ENCODE assay signal across 9 cellular contexts in genomic region chr6:112029045-112029822, GRCh38. TPM values are rescaled to one million over a fixed set of nuclear protein-coding genes. Genes with fewer than 3 reads are reported as not detected.
DNase-seq lines count a peak whose midpoint lies in the region; ATAC-seq and TF ChIP-seq lines count a peak whose summit lies in the region.
"Had no signal": no experiment of that assay in that cellular context is flagged by ENCODE, and none has a peak within 500 bp of the region (broad histone marks: within the 10 kb centered on the region; RNA-seq: fewer than 3 reads in every experiment).

No MANE protein-coding gene starts in this region.

- H2AK5ac ChIP-seq in mesendoderm (ENCODE audit: low read length): no peak overlapping the region

- no peak overlapping the region for H4K5ac ChIP-seq in mesendoderm (ENCODE audit: low read length)

- H3K18ac ChIP-seq in mesendoderm (ENCODE audit: low read length): no peak overlapping the region

- no peak overlapping the region for H3K27ac ChIP-seq in HEK293 (ENCODE audit: extremely low read depth, low read depth, low read length)
- H3K27ac ChIP-seq in colonic mucosa: no peak overlapping the region
- H3K27ac ChIP-seq in mesendoderm (ENCODE audit: low read depth, low read length): no peak overlapping the region

- H3K4me3 ChIP-seq in HEK293 (ENCODE audit: low read depth, low read length): no peak overlapping the region
- H3K4me3 ChIP-seq in colonic mucosa: no peak overlapping the region
- H3K4me3 ChIP-seq in mesendoderm (ENCODE audit: low read length): no peak overlapping the region

- H2BK15ac ChIP-seq in mesendoderm (replicated peaks; ENCODE audit: low read depth): no peak overlapping the region

- no peak overlapping the region for H2BK120ac ChIP-seq in mesendoderm (ENCODE audit: low read depth, low read length)

- ATAC-seq in HG02870 (IDR thresholded peaks at IDR 0.05; ENCODE audit: unreplicated experiment): no peak

- no peak overlapping the region for H3K56ac ChIP-seq in mesendoderm (ENCODE audit: low read length)

- no peaks in the 10 kb centered on the region for H3K79me2 ChIP-seq in mesendoderm (ENCODE audit: control insufficient read depth, insufficient read depth, low read length)

- no CpG with 5 or more reads among the region's 15 CpGs for WGBS in mesendoderm (ENCODE audit: extremely low coverage, insufficient coverage, low lambda C conversion rate)

- H3K79me1 ChIP-seq in mesendoderm (ENCODE audit: low read length): no peaks in the 10 kb centered on the region

- intact Hi-C loops in colonic mucosa (cut with DNase I): no loop called here

- H4K8ac ChIP-seq in mesendoderm (ENCODE audit: low read depth, low read length): no peak overlapping the region

- TF ChIP-seq CTCF in HEK293 (tag by site-specific recombination; IDR thresholded peaks at IDR 0.05): peak; percentile 47; the same call in 1 of the 2 replicates
- TF ChIP-seq CTCF in colonic mucosa (IDR thresholded peaks at IDR 0.05): peak; percentile 58

- H3K36me3 ChIP-seq in HEK293 (ENCODE audit: control insufficient read depth in 2 of 2, insufficient read depth in 1 of 2, low read length in 2 of 2) (no peaks in the 10 kb centered on the region), colonic mucosa (no peaks in the 10 kb centered on the region), mesendoderm (ENCODE audit: control insufficient read depth, insufficient read depth, low read length) (no peaks in the 10 kb centered on the region)

- CTCF ChIA-PET in HEK293 (lab: Yijun Ruan, JAX): interaction anchor here (0.6 to 5.2 kb wide), 37 partner anchors 9 to 1079 kb away, joined by 3 to 88 read pairs (median 4); no protein-coding TSS in a partner anchor

- DNase-seq in DMS 273 treated with DMSO at 0.1 percent for 48 hours (lab: John Stamatoyannopoulos, UW): peak; percentile 12
- peak; percentile 38 for DNase-seq in NCI-H345 (lab: John Stamatoyannopoulos, UW)
- peak; percentile 90 for DNase-seq in activated CD4-positive, alpha-beta T cell treated with anti-CD3 and anti-CD28 coated beads for 48 hours
- peak; percentile 68 for DNase-seq in colonic mucosa
- DNase-seq in mesendoderm: peak; percentile 78
- DNase-seq in stimulated activated CD8-positive, alpha-beta memory T cell treated with anti-CD3 and anti-CD28 coated beads, Interleukin-7, amount 100 ng/mL, for 1 hour (ENCODE audit: low read depth in 2 of 2): peak; percentile 18 to 35

- H3K23ac ChIP-seq in mesendoderm (ENCODE audit: low read length): no peak overlapping the region

- H3K9me3 ChIP-seq in HEK293 (ENCODE audit: control insufficient read depth, insufficient read depth, low read depth, low read length) (no peaks in the 10 kb centered on the region), colonic mucosa (no peaks in the 10 kb centered on the region)

- no peaks in the 10 kb centered on the region for H3K27me3 ChIP-seq in colonic mucosa
- no peaks in the 10 kb centered on the region for H3K27me3 ChIP-seq in mesendoderm (ENCODE audit: insufficient read depth, low read length, poor library complexity)

- H3K9ac ChIP-seq in colonic mucosa (ENCODE audit: low read depth in 2 of 2, low read length in 2 of 2): no peak overlapping the region
- no peak overlapping the region for H3K9ac ChIP-seq in mesendoderm (ENCODE audit: low read length)

- H2BK5ac ChIP-seq in mesendoderm (ENCODE audit: low read length): no peak overlapping the region

- H3K4ac ChIP-seq in mesendoderm (ENCODE audit: low read depth, low read length): no peak overlapping the region

- H3K4me2 ChIP-seq in mesendoderm (ENCODE audit: low read length): no peak overlapping the region

- POLR2A ChIA-PET in HEK293 (lab: Yijun Ruan, JAX): no interaction called here

- H3K4me1 ChIP-seq in HEK293 (ENCODE audit: control insufficient read depth, insufficient read depth, low read length) (no peaks in the 10 kb centered on the region), colonic mucosa (no peaks in the 10 kb centered on the region), mesendoderm (ENCODE audit: control insufficient read depth, low read depth, low read length) (no peaks in the 10 kb centered on the region)

TF ChIP-seq in HEK293, 187 proteins besides CTCF, POLR2A, EP300 and RAD21 (continues in another document):
- 0 out of 2 replicates have a peak, but pooled peaks have one; percentile 18 for TF ChIP-seq ZNF518A (tag by site-specific recombination; conservative IDR thresholded peaks at IDR 0.05; ENCODE audit: low read depth)
- peak; percentile 55; the same call in 1 of the 2 replicates for TF ChIP-seq ZNF660 (tag by site-specific recombination; IDR thresholded peaks at IDR 0.05)
- TF ChIP-seq ZNF2 (tag by site-specific recombination; IDR thresholded peaks at IDR 0.05): peak; percentile 70; the same call in 1 of the 2 replicates
- peak; percentile 80 for TF ChIP-seq YY1 (tag by site-specific recombination; IDR thresholded peaks at IDR 0.05)
- no peak for TF ChIP-seq ZNF768 (tag by site-specific recombination; IDR thresholded peaks at IDR 0.05)
- TF ChIP-seq ZNF529 (tag by site-specific recombination; IDR thresholded peaks at IDR 0.05; ENCODE audit: insufficient replicate concordance): no peak
- TF ChIP-seq ZNF654 (tag by site-specific recombination; IDR thresholded peaks at IDR 0.05; ENCODE audit: low read depth): peak; percentile 47
- TF ChIP-seq ZSCAN4 (tag by site-specific recombination; IDR thresholded peaks at IDR 0.05): peak; percentile 63
- TF ChIP-seq SETDB1 (IDR thresholded peaks at IDR 0.05; ENCODE audit: insufficient read length, low read length): peak; percentile 26
- peak; percentile 58; the same call in 1 of the 2 replicates for TF ChIP-seq YY2 (tag by site-specific recombination; IDR thresholded peaks at IDR 0.05)

RNA-seq across cellular contexts. Expression of gene CCN6, which starts 24.7 kb away (rescaled TPM):
- not detected for total RNA-seq in colonic mucosa
- not detected for polyA plus RNA-seq in mesendoderm (2013, experiment 1 of 2)
- not detected for polyA plus RNA-seq in mesendoderm (2013, experiment 2 of 2)
- total RNA-seq: T-helper 1 cell treated with Interleukin-12 subunit alpha and Interleukin-12 subunit beta and Interleukin-4 antibody, amounts not matched to agents 30 ng/mL and 1 ng/mL, for 36 hours had no signal

RNA-seq across cellular contexts. Expression of gene TUBE1, which starts 58.0 kb away (rescaled TPM):
- 10 to 100 TPM in 1 of 2 donors, 1 to 10 TPM in 1; 7.1 to 14.9 TPM for total RNA-seq in colonic mucosa
- polyA plus RNA-seq in mesendoderm (2013, experiment 1 of 2): 8.5 TPM
- 8.3 TPM for polyA plus RNA-seq in mesendoderm (2013, experiment 2 of 2)

RNA-seq across cellular contexts. Expression of gene FAM229B, which starts 58.2 kb away (rescaled TPM):
- 1 to 10 TPM; 1.3 to 4.9 TPM for total RNA-seq in colonic mucosa
- polyA plus RNA-seq in mesendoderm (2013, experiment 1 of 2): 12.4 TPM
- polyA plus RNA-seq in mesendoderm (2013, experiment 2 of 2): 12.6 TPM

Comparison
In these comparisons a context has a peak if more than half of its experiments do, and no peak if none do; other contexts are left out.
1. DNase-seq: peak in every context shown above with its lines; median percentile 90 in activated CD4-positive, alpha-beta T cell treated with anti-CD3 and anti-CD28 coated beads for 48 hours; 78 in mesendoderm; 68 in colonic mucosa; 38 in NCI-H345; 26 in stimulated activated CD8-positive, alpha-beta memory T cell treated with anti-CD3 and anti-CD28 coated beads, Interleukin-7, amount 100 ng/mL, for 1 hour; 12 in DMS 273 treated with DMSO at 0.1 percent for 48 hours.